ENCODE assay signal across 23 cellular contexts in the genomic region with DNA sequence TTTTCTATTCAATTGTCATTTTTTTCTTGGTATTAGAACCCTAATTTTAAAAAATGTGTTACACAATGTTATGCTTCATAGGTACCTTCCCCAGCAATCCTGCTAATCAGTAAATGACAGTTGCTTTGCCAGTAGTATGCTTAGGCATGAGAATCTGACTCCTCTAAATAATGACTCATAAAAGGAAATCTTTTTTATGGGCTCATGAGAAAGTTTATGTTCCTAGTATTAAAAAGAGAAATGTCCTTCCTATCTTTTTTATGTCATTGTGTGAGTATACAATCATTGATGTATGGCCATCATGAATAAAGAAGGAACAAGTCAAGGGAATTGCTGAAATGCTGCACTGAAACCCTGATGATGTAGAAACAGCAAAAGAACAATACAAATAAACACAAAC.
"Had no signal": no experiment of that assay in that cellular context is flagged by ENCODE, and none has a peak within 500 bp of the region (broad histone marks: within the 10 kb centered on the region; RNA-seq: fewer than 3 reads in every experiment).

No MANE protein-coding gene starts in this region.

- H3K4me3 ChIP-seq: esophagus muscularis mucosa, hepatocyte, mucosa of descending colon, right lobe of liver, skin epidermis, thoracic aorta had no signal

- ATAC-seq: activated naive CD4-positive, alpha-beta T cell treated with anti-CD3 and anti-CD28 coated beads, Interleukin-2, amount 50 U/mL, for 72 hours; activated T-cell treated with anti-CD3 and anti-CD28 coated beads, Interleukin-2, amount 50 U/mL, for 72 hours; left cardiac atrium; left ventricle myocardium superior; mucosa of descending colon; natural killer cell treated with Interleukin-12 subunit alpha and Interleukin-12 subunit beta and Interleukin-15 and Interleukin-18, amount 100 ng/mL, for 72 hours; right lobe of liver; WTC11 had no signal

- H3K4me1 ChIP-seq: esophagus muscularis mucosa, right lobe of liver had no signal

- DNase-seq: activated CD4-positive, alpha-beta T cell treated with anti-CD3 and anti-CD28 coated beads, Interleukin-2, amount 50 U/mL, for 4 hours; activated naive CD4-positive, alpha-beta T cell; activated T-cell treated with anti-CD3 and anti-CD28 coated beads for 4 hours; activated T-cell treated with anti-CD3 and anti-CD28 coated beads, Interleukin-2, amount 50 U/mL, for 72 hours; aorta; endodermal cell; islet precursor cell; left cardiac atrium; left ventricle myocardium superior; mucosa of descending colon; posterior cingulate gyrus; right lobe of liver; stimulated activated CD4-positive, alpha-beta T cell treated with anti-CD3 and anti-CD28 coated beads, Interleukin-12 subunit alpha, Interleukin-12 subunit beta, amount 100 ng/mL, for 4 hours; stimulated activated CD4-positive, alpha-beta T cell treated with anti-CD3 and anti-CD28 coated beads, Interleukin-4, amount 100 ng/mL, for 1 hour; T-helper 2 cell; trophoblast cell had no signal

- H3K27me3 ChIP-seq: esophagus muscularis mucosa, hepatocyte, right lobe of liver had no signal

- H3K27ac ChIP-seq: esophagus muscularis mucosa, hepatocyte, right lobe of liver, skin epidermis, thoracic aorta had no signal

- H3K9me3 ChIP-seq: esophagus muscularis mucosa, right lobe of liver, thoracic aorta had no signal

- H3K36me3 ChIP-seq: esophagus muscularis mucosa, right lobe of liver, thoracic aorta had no signal
